Comparison of ENCODE assay signal across 1 cellular context in genomic region chr14:79573486-79573885, GRCh38.
TF ChIP-seq lines count a peak whose summit lies in the region.

No MANE protein-coding gene starts in this region.

TF ChIP-seq in SK-N-SH treated with all-trans-retinoic acid at 6 μM for 48 hours, 23 proteins besides CTCF, POLR2A, EP300 and RAD21 (continued from another document):
- TF ChIP-seq TSHZ2 (CRISPR knock-in tag; IDR thresholded peaks at IDR 0.05) (no peak), GLIS3 (CRISPR knock-in tag; IDR thresholded peaks at IDR 0.05) (no peak), SNAI2 (CRISPR knock-in tag; IDR thresholded peaks at IDR 0.05) (no peak)
